17 cellular contexts compared by ENCODE assay signal in genomic region chr2:233980955-233981555, GRCh38.
A peak's percentile ranks its signal among the peaks of the same experiment; 100 is the strongest.
DNase-seq lines count a peak whose midpoint lies in the region; ATAC-seq, FAIRE-seq and TF ChIP-seq lines count a peak whose summit lies in the region.
"Had no signal": no experiment of that assay in that cellular context is flagged by ENCODE, and none has a peak within 500 bp of the region (broad histone marks: within the 10 kb centered on the region; RNA-seq: fewer than 3 reads in every experiment).

No MANE protein-coding gene starts in this region.

- FAIRE-seq in HepG2 (lab: Jason Lieb, UNC) = no peak

- CTCF ChIA-PET in HepG2 (lab: Yijun Ruan, JAX; ENCODE audit: low intra/inter-chr PET ratio, low total read pairs) = no interaction called here

- no peaks in the 10 kb centered on the region for H4K20me1 ChIP-seq in HepG2 (ENCODE audit: insufficient read depth, low read length)

- no peak for TF ChIP-seq CTCF in HepG2 (CRISPR knock-in tag; IDR thresholded peaks at IDR 0.05)

- no peak for TF ChIP-seq POLR2A in HepG2 (IDR thresholded peaks at IDR 0.05; ENCODE audit: insufficient read depth in 1 of 2, low read depth in 2 of 2, low read length in 2 of 2)

- no peak overlapping the region for H3K9ac ChIP-seq in HepG2 (ENCODE audit: insufficient read depth, low read depth, low read length)

- BruUV-seq in HepG2 (replicated peaks; lab: Mats Ljungman, UMichigan) = no TSS peak

- in situ Hi-C loops in HepG2 (cut with HindIII; ENCODE audit: extremely low pct_ligation_motif_present, low pct_unique_long_range_greater_than_20kb) = loop anchor here (25.0 kb wide), 1 partner anchor 1131 kb away; no protein-coding TSS in a partner anchor

- H3K4me3 ChIP-seq in HepG2 (replicated peaks in 1 of 3; ENCODE audit: insufficient read depth in 1 of 3, low read depth in 2 of 3, low read length in 3 of 3) = no peak overlapping the region
- H3K4me3 ChIP-seq: colonic mucosa, left lung, tibial artery had no signal

- no peaks in the 10 kb centered on the region for H3K9me3 ChIP-seq in HepG2 (ENCODE audit: low read length)
- H3K9me3 ChIP-seq: colonic mucosa, left lung, tibial artery had no signal

- ATAC-seq in HepG2 (no peak), HG03025 (IDR thresholded peaks at IDR 0.05; ENCODE audit: low FRiP score, unreplicated experiment) (no peak), GM18907 (IDR thresholded peaks at IDR 0.05; ENCODE audit: unreplicated experiment) (no peak), HG03342 (IDR thresholded peaks at IDR 0.05; ENCODE audit: unreplicated experiment) (no peak)
- ATAC-seq: left lung had no signal

- DNase-seq in DMS 273 (lab: John Stamatoyannopoulos, UW; ENCODE audit: unreplicated experiment) = peak; percentile 92
- peak; percentile 85 for DNase-seq in NCI-H1436 (lab: John Stamatoyannopoulos, UW)
- DNase-seq in NCI-H82 treated with DMSO at 0.1 percent for 48 hours (lab: John Stamatoyannopoulos, UW; ENCODE audit: unreplicated experiment) = peak; percentile 68
- DNase-seq in HepG2 (ENCODE audit: low spot score) = no peak
- DNase-seq in stimulated activated CD4-positive, alpha-beta T cell treated with anti-CD3 and anti-CD28 coated beads, Interleukin-2, amount 100 ng/mL, for 24 hours = no peak
- DNase-seq: activated effector memory CD4-positive, alpha-beta T cell treated with Interleukin-2 at 50 U/mL for 16 hours; aorta; colonic mucosa; DMS53; left lung; naive B cell; NCI-H774; T-helper 1 cell; tibial artery had no signal

- H3K4me1 ChIP-seq in HepG2 (ENCODE audit: insufficient read depth, low read length) = peaks cover 49% of the 10 kb centered on the region
- H3K4me1 ChIP-seq: colonic mucosa, left lung, tibial artery had no signal

- POLR2A ChIA-PET in HepG2 (lab: Yijun Ruan, JAX) = interaction anchor here (1.0 kb wide), 1 partner anchor 15 kb away, joined by 4 read pairs; no protein-coding TSS in a partner anchor

- H2AFZ ChIP-seq in HepG2 (ENCODE audit: low read length) = no peak overlapping the region

- no peaks in the 10 kb centered on the region for H3K79me2 ChIP-seq in HepG2 (ENCODE audit: insufficient read depth, low read length)

- TF ChIP-seq EP300 in HepG2 (IDR thresholded peaks at IDR 0.05; ENCODE audit: low read depth in 2 of 2, low read length in 2 of 2) = no peak
- no peak for TF ChIP-seq EP300 in HepG2 (CRISPR knock-in tag; IDR thresholded peaks at IDR 0.05; ENCODE audit: borderline replicate concordance)

- no peaks in the 10 kb centered on the region for H3K27me3 ChIP-seq in HepG2 (ENCODE audit: control insufficient read depth in 1 of 2, insufficient read depth in 2 of 2, low read length in 2 of 2)
- H3K27me3 ChIP-seq: colonic mucosa had no signal

- H3K4me2 ChIP-seq in HepG2 (ENCODE audit: low read depth, low read length) = peak overlapping the region; percentile 46

- H3K27ac ChIP-seq in HepG2 (ENCODE audit: extremely low read length, insufficient read depth, low read length) = peak overlapping the region; percentile 28
- H3K27ac ChIP-seq: colonic mucosa, left lung, tibial artery had no signal

- no peak for TF ChIP-seq RAD21 in HepG2 (CRISPR knock-in tag; IDR thresholded peaks at IDR 0.05)

- intact Hi-C loops in HepG2 (cut with micrococcal nuclease; ENCODE audit: unreplicated experiment) = no loop called here

- no peaks in the 10 kb centered on the region for H3K36me3 ChIP-seq in HepG2 (replicated peaks in 1 of 2; ENCODE audit: control insufficient read depth in 1 of 2, insufficient read depth in 2 of 2, low read length in 2 of 2)
- H3K36me3 ChIP-seq: colonic mucosa, left lung, tibial artery had no signal

- WGBS in HepG2 (ENCODE audit: low lambda C conversion rate) = 87% methylated on average over 5 of the region's 5 CpGs

TF ChIP-seq in HepG2, 621 proteins besides CTCF, POLR2A, EP300 and RAD21:
- TF ChIP-seq CCAR2 (optimal IDR thresholded peaks at IDR 0.05; ENCODE audit: low read depth, low read length) (no peak), ATF7 (IDR thresholded peaks at IDR 0.05) (peak; percentile 63), ATF7 (CRISPR knock-in tag; IDR thresholded peaks at IDR 0.05) (no peak)

Comparison
In these comparisons a context has a peak if more than half of its experiments do, and no peak if none do; other contexts are left out.
1. DNase-seq: peak in DMS 273 (single experiment), NCI-H1436 (single experiment) and NCI-H82 treated with DMSO at 0.1 percent for 48 hours (single experiment); none in HepG2 (single experiment) and stimulated activated CD4-positive, alpha-beta T cell treated with anti-CD3 and anti-CD28 coated beads, Interleukin-2, amount 100 ng/mL, for 24 hours (0 of 2).